9 cellular contexts compared by ENCODE assay signal in genomic region chr1:221994274-221994698, GRCh38.
DNase-seq lines count a peak whose midpoint lies in the region; ATAC-seq and TF ChIP-seq lines count a peak whose summit lies in the region.
"Had no signal": no experiment of that assay in that cellular context is flagged by ENCODE, and none has a peak within 500 bp of the region (broad histone marks: within the 10 kb centered on the region; RNA-seq: fewer than 3 reads in every experiment).

No MANE protein-coding gene starts in this region.

- H3K4me3 ChIP-seq in gastrocnemius medialis, result no peak overlapping the region

- H3K9me3 Mint-ChIP-seq in activated CD8-positive, alpha-beta T cell treated with anti-CD3 and anti-CD28 coated beads for 36 hours, result peaks cover 5% of the 10 kb centered on the region

- ATAC-seq in GM18867 (IDR thresholded peaks at IDR 0.05; ENCODE audit: unreplicated experiment) (peak; percentile 67), HG02870 (IDR thresholded peaks at IDR 0.05; ENCODE audit: unreplicated experiment) (peak; percentile 81), gastrocnemius medialis (no peak)
- peak; percentile 85 for ATAC-seq in activated CD8-positive, alpha-beta T cell treated with anti-CD3 and anti-CD28 coated beads for 36 hours

- H3K9me3 ChIP-seq in gastrocnemius medialis, result no peaks in the 10 kb centered on the region

- intact Hi-C loops in activated CD8-positive, alpha-beta T cell treated with anti-CD3 and anti-CD28 coated beads for 36 hours (cut with micrococcal nuclease), result no loop called here
- intact Hi-C loops in gastrocnemius medialis (cut with DNase I; ENCODE audit: low total_unique reads), result no loop called here

- H3K4me1 Mint-ChIP-seq in activated CD8-positive, alpha-beta T cell treated with anti-CD3 and anti-CD28 coated beads for 36 hours (ENCODE audit: low read depth), result peaks cover 36% of the 10 kb centered on the region

- no peaks in the 10 kb centered on the region for H3K27me3 Mint-ChIP-seq in activated CD8-positive, alpha-beta T cell treated with anti-CD3 and anti-CD28 coated beads for 36 hours

- peak; percentile 58 for DNase-seq in activated CD8-positive, alpha-beta T cell treated with anti-CD3 and anti-CD28 coated beads for 36 hours
- peak; percentile 11 for DNase-seq in stimulated activated CD4-positive, alpha-beta T cell treated with anti-CD3 and anti-CD28 coated beads, Interleukin-12 subunit alpha, Interleukin-12 subunit beta, amount 100 ng/mL, for 4 hours
- DNase-seq in NCI-H1436 (lab: John Stamatoyannopoulos, UW), result no peak
- no peak for DNase-seq in NCI-H2029 (lab: John Stamatoyannopoulos, UW)
- no peak for DNase-seq in stimulated activated naive CD4-positive, alpha-beta T cell treated with Interleukin-2 at 50 U/mL for 16 hours (lab: John Stamatoyannopoulos, UW)
- no peak for DNase-seq in gastrocnemius medialis

- H3K4me1 ChIP-seq in gastrocnemius medialis, result no peaks in the 10 kb centered on the region

- H3K27ac ChIP-seq in gastrocnemius medialis, result no peak overlapping the region
- H3K27ac ChIP-seq: HL-60 had no signal

- no peak overlapping the region for H3K4me3 Mint-ChIP-seq in activated CD8-positive, alpha-beta T cell treated with anti-CD3 and anti-CD28 coated beads for 36 hours

- no peaks in the 10 kb centered on the region for H3K36me3 Mint-ChIP-seq in activated CD8-positive, alpha-beta T cell treated with anti-CD3 and anti-CD28 coated beads for 36 hours (ENCODE audit: low read depth)

- POLR2A ChIA-PET in activated CD8-positive, alpha-beta T cell treated with anti-CD3 and anti-CD28 coated beads for 36 hours (lab: Charles Lee), result interaction anchor here (0.7 to 1.0 kb wide), 3 partner anchors 148 to 508 kb away, joined by 3 read pairs; no protein-coding TSS in a partner anchor

- no peak for TF ChIP-seq POLR2A in gastrocnemius medialis (IDR thresholded peaks at IDR 0.05)

- H3K27me3 ChIP-seq in gastrocnemius medialis, result no peaks in the 10 kb centered on the region

- no peaks in the 10 kb centered on the region for H3K36me3 ChIP-seq in gastrocnemius medialis

- H3K27ac Mint-ChIP-seq in activated CD8-positive, alpha-beta T cell treated with anti-CD3 and anti-CD28 coated beads for 36 hours, result peak overlapping the region; percentile 95

- no peak for TF ChIP-seq CTCF in activated CD8-positive, alpha-beta T cell treated with anti-CD3 and anti-CD28 coated beads for 36 hours (IDR thresholded peaks at IDR 0.05)
- no peak for TF ChIP-seq CTCF in gastrocnemius medialis (IDR thresholded peaks at IDR 0.05 in 4 of 5, conservative IDR thresholded peaks at IDR 0.05 in 1 of 5)

- CTCF ChIA-PET in activated CD8-positive, alpha-beta T cell treated with anti-CD3 and anti-CD28 coated beads for 36 hours (lab: Charles Lee), result interaction anchor here (0.6 to 1.5 kb wide), 3 partner anchors 15 to 461 kb away, joined by 3 to 6 read pairs (median 4); no protein-coding TSS in a partner anchor

- in situ Hi-C loops in gastrocnemius medialis (cut with MboI; ENCODE audit: low sequenced_read_pairs in 4 of 4), result no loop called here

Comparison
In these comparisons a context has a peak if more than half of its experiments do, and no peak if none do; other contexts are left out.
1. ATAC-seq: peak in GM18867 (single experiment), HG02870 (single experiment) and activated CD8-positive, alpha-beta T cell treated with anti-CD3 and anti-CD28 coated beads for 36 hours (single experiment); none in gastrocnemius medialis (0 of 2).
2. DNase-seq: peak in activated CD8-positive, alpha-beta T cell treated with anti-CD3 and anti-CD28 coated beads for 36 hours (single experiment) and stimulated activated CD4-positive, alpha-beta T cell treated with anti-CD3 and anti-CD28 coated beads, Interleukin-12 subunit alpha, Interleukin-12 subunit beta, amount 100 ng/mL, for 4 hours (single experiment); none in NCI-H1436 (single experiment), NCI-H2029 (single experiment), stimulated activated naive CD4-positive, alpha-beta T cell treated with Interleukin-2 at 50 U/mL for 16 hours (single experiment) and gastrocnemius medialis (0 of 2).